8 cellular contexts compared by ENCODE assay signal in the genomic region with DNA sequence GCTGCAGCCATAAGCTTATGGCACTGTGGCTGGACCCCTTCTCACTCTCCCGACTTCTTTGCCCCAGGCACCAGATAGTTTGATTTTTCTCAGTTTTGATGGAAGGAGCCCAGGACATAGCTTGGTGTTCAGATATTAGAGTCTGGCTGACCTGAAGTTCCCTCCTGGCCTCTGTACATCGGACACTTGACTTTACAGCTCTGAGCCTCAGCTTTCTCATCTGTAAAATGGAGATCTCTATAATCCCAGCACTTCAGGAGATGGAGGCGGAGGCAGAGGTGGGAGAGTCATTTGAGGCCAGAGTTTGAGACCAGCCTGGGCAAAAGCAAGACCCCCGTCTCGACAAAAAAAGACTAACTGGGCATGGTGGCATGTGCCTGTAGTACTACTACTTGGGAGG. TPM values are rescaled to one million over a fixed set of nuclear protein-coding genes. Genes with fewer than 3 reads are reported as not detected.
A peak's percentile ranks its signal among the peaks of the same experiment; 100 is the strongest.
DNase-seq lines count a peak whose midpoint lies in the region; ATAC-seq and TF ChIP-seq lines count a peak whose summit lies in the region.

No MANE protein-coding gene starts in this region.

- no peak overlapping the region for H2BK5ac ChIP-seq in mesenchymal stem cell (ENCODE audit: low read depth, low read length, poor library complexity, severe bottlenecking)

- H2AK5ac ChIP-seq in mesenchymal stem cell (ENCODE audit: low read length, severe bottlenecking) = peak overlapping the region; percentile 27

- peak overlapping the region in 4 of 5 experiments; percentile 55 to 76 (median 70) for H3K27ac Mint-ChIP-seq in brain

- no peak overlapping the region for H2AFZ ChIP-seq in mesenchymal stem cell (ENCODE audit: low read depth, low read length)

- H3K36me3 ChIP-seq in heart left ventricle = peaks cover 0 to 21% (median 9%) of the 10 kb centered on the region in 9 donors
- H3K36me3 ChIP-seq in mesenchymal stem cell (ENCODE audit: control insufficient read depth in 1 of 2, insufficient read depth in 2 of 2, low read depth in 1 of 2, low read length in 2 of 2) = peaks cover 7 to 13% of the 10 kb centered on the region in 2 experiments
- H3K36me3 ChIP-seq in uterus = no peaks in the 10 kb centered on the region

- H3K27ac ChIP-seq in heart left ventricle = peak overlapping the region in 1 of 12 donors; percentile 81
- no peak overlapping the region for H3K27ac ChIP-seq in mesenchymal stem cell (ENCODE audit: low read length, poor library complexity, severe bottlenecking)
- no peak overlapping the region for H3K27ac ChIP-seq in uterus

- H3K4me1 Mint-ChIP-seq in brain = peaks cover 21% of the 10 kb centered on the region

- TF ChIP-seq CTCF in heart left ventricle (IDR thresholded peaks at IDR 0.05) (no peak), brain (conservative IDR thresholded peaks at IDR 0.05) (no peak), uterus (IDR thresholded peaks at IDR 0.05) (no peak)

- DNase-seq in heart left ventricle = no peak
- no peak for DNase-seq in Right ventricle myocardium superior
- no peak for DNase-seq in mesenchymal stem cell
- DNase-seq in uterus = no peak
- DNase-seq in DMS53 (lab: John Stamatoyannopoulos, UW) = no peak
- DNase-seq in stimulated activated CD4-positive, alpha-beta T cell treated with anti-CD3 and anti-CD28 coated beads, Interleukin-12 subunit alpha, Interleukin-12 subunit beta, amount 100 ng/mL, for 4 hours = no peak

- peaks cover 0 to 3% (median 0%) of the 10 kb centered on the region in 5 experiments for H3K9me3 Mint-ChIP-seq in brain

- H3K4ac ChIP-seq in mesenchymal stem cell (ENCODE audit: low read depth in 1 of 2, low read length in 2 of 2) = no peak overlapping the region

- H3K4me1 ChIP-seq in heart left ventricle = peaks cover 0 to 19% (median 14%) of the 10 kb centered on the region in 12 donors
- H3K4me1 ChIP-seq in mesenchymal stem cell (ENCODE audit: control insufficient read depth, insufficient read depth, low read depth, low read length) = peaks cover 13% of the 10 kb centered on the region
- H3K4me1 ChIP-seq in uterus = peaks cover 4 to 7% of the 10 kb centered on the region in 2 donors

- H3K27me3 ChIP-seq in heart left ventricle (no peaks in the 10 kb centered on the region), mesenchymal stem cell (ENCODE audit: control insufficient read depth in 1 of 2, insufficient read depth in 1 of 2, low read length in 2 of 2) (no peaks in the 10 kb centered on the region), uterus (no peaks in the 10 kb centered on the region)

- H3K4me3 Mint-ChIP-seq in brain = peak overlapping the region; percentile 83 to 89 (median 86)

- H3K36me3 Mint-ChIP-seq in brain = peaks cover 25% of the 10 kb centered on the region

- H3K4me2 ChIP-seq in mesenchymal stem cell (ENCODE audit: low read length, poor library complexity, severe bottlenecking) = peak overlapping the region; percentile 88

- H2BK12ac ChIP-seq in mesenchymal stem cell (ENCODE audit: low read length in 2 of 2) = no peak overlapping the region

- peaks cover 3% of the 10 kb centered on the region for H3K27me3 Mint-ChIP-seq in brain

- no peak overlapping the region for H4K8ac ChIP-seq in mesenchymal stem cell (ENCODE audit: low read length)

- H3K14ac ChIP-seq in mesenchymal stem cell (ENCODE audit: low read length in 2 of 2) = no peak overlapping the region

- peak overlapping the region; percentile 86 for H3K9ac ChIP-seq in mesenchymal stem cell (ENCODE audit: low read length)

- intact Hi-C loops in heart left ventricle (cut with DNase I) = loop anchor here in 2 of 10 donors (1.0 to 5.0 kb wide), 2 partner anchors 44 to 45 kb away; a partner anchor contains a TSS
- intact Hi-C loops in Right ventricle myocardium superior (cut with DNase I) = no loop called here
- intact Hi-C loops in uterus (cut with DNase I; ENCODE audit: low total_unique reads) = no loop called here

- 93 to 96% (median 95%) methylated on average over 5 of the region's 5 CpGs for WGBS in heart left ventricle, 4 donors
- WGBS in mesenchymal stem cell = 99% methylated on average over 4 of the region's 5 CpGs

- TF ChIP-seq POLR2A in heart left ventricle (IDR thresholded peaks at IDR 0.05) (no peak), uterus (IDR thresholded peaks at IDR 0.05) (no peak)

- no peak overlapping the region for H3K23ac ChIP-seq in mesenchymal stem cell (ENCODE audit: low read length in 2 of 2)

- peak overlapping the region; percentile 63 to 98 (median 83) for H3K4me3 ChIP-seq in heart left ventricle
- H3K4me3 ChIP-seq in mesenchymal stem cell (ENCODE audit: insufficient read depth in 1 of 2, low read depth in 1 of 2, low read length in 2 of 2) = peak overlapping the region; percentile 83 to 86
- peak overlapping the region; percentile 63 to 85 for H3K4me3 ChIP-seq in uterus

- no peak overlapping the region for H2BK15ac ChIP-seq in mesenchymal stem cell (ENCODE audit: low read depth, poor library complexity, severe bottlenecking)

- H3K18ac ChIP-seq in mesenchymal stem cell (ENCODE audit: low read depth in 1 of 2, low read length in 2 of 2) = peak overlapping the region in 1 of 2 experiments; percentile 43

- H4K91ac ChIP-seq in mesenchymal stem cell (ENCODE audit: low read length) = no peak overlapping the region

- H3K9me3 ChIP-seq in heart left ventricle = no peaks in the 10 kb centered on the region
- no peaks in the 10 kb centered on the region for H3K9me3 ChIP-seq in mesenchymal stem cell (ENCODE audit: control insufficient read depth, low read length)
- no peaks in the 10 kb centered on the region for H3K9me3 ChIP-seq in uterus

- H2BK120ac ChIP-seq in mesenchymal stem cell (ENCODE audit: low read depth, low read length) = no peak overlapping the region

- peaks cover 7% of the 10 kb centered on the region for H3K79me1 ChIP-seq in mesenchymal stem cell (replicated peaks; ENCODE audit: low read length, poor library complexity, severe bottlenecking)

- no peak for ATAC-seq in heart left ventricle
- no peak for ATAC-seq in Right ventricle myocardium superior (ENCODE audit: poor library complexity)
- ATAC-seq in GM21528 (IDR thresholded peaks at IDR 0.05; ENCODE audit: low FRiP score, unreplicated experiment) = no peak

RNA-seq across cellular contexts. Expression of a gene that starts 0.9 kb away (rescaled TPM):
- 10 to 100 TPM; 14.4 to 36.3 (median 19.2) TPM for total RNA-seq in heart left ventricle
- polyA plus RNA-seq in heart left ventricle = 10 to 100 TPM; 19.5 to 29.2 TPM
- 20.0 TPM for total RNA-seq in Right ventricle myocardium superior
- polyA plus RNA-seq in brain (ENCODE audit: insufficient read depth, low read depth, low replicate concordance) = 75.2 TPM
- polyA plus RNA-seq in mesenchymal stem cell (2013, experiment 1 of 2) = 15.2 TPM
- polyA plus RNA-seq in mesenchymal stem cell (2013, experiment 2 of 2) = 15.0 TPM
- 10 to 100 TPM in 2 of 4 donors, 1 to 10 TPM in 2; 3.2 to 44.4 (median 13.2) TPM for total RNA-seq in uterus

RNA-seq across cellular contexts. Expression of a gene that starts 1.0 kb away (rescaled TPM):
- total RNA-seq in heart left ventricle = 1 to 10 TPM in 1 of 9 donors, under 1 TPM in 6, not detected in 2; 0.23 to 1.2 (median 0.70) TPM
- polyA plus RNA-seq in heart left ventricle = 1 to 10 TPM in 1 of 2 donors, under 1 TPM in 1; 0.46 to 1.2 TPM
- 0.81 TPM for total RNA-seq in Right ventricle myocardium superior
- 19.0 TPM for polyA plus RNA-seq in brain (ENCODE audit: insufficient read depth, low read depth, low replicate concordance)
- 0.22 TPM for polyA plus RNA-seq in mesenchymal stem cell (2013, experiment 1 of 2)
- polyA plus RNA-seq in mesenchymal stem cell (2013, experiment 2 of 2) = 0.22 TPM
- 1 to 10 TPM in 3 of 4 donors, not detected in 1; 4.8 to 7.7 (median 5.8) TPM for total RNA-seq in uterus

RNA-seq across cellular contexts. Expression of a gene that starts 30.0 kb away (rescaled TPM):
- total RNA-seq in heart left ventricle (1 to 10 TPM in 3 of 9 donors, under 1 TPM in 1, not detected in 5; 0.83 to 1.3 (median 1.1) TPM), Right ventricle myocardium superior (1.8 TPM), uterus (1 to 10 TPM in 1 of 4 donors, not detected in 3; 1.2 TPM)
- polyA plus RNA-seq in heart left ventricle (1 to 10 TPM in 1 of 2 donors, under 1 TPM in 1; 0.36 to 1.7 TPM), brain (ENCODE audit: insufficient read depth, low read depth, low replicate concordance) (14.6 TPM)
- polyA plus RNA-seq in mesenchymal stem cell (2013, experiment 1 of 2) = 1.4 TPM
- polyA plus RNA-seq in mesenchymal stem cell (2013, experiment 2 of 2) = 3.1 TPM

RNA-seq across cellular contexts. Expression of a gene that starts 31.3 kb away (rescaled TPM):
- 1 to 10 TPM in 5 of 9 donors, under 1 TPM in 3, not detected in 1; 0.36 to 6.3 (median 1.5) TPM for total RNA-seq in heart left ventricle
- 1 to 10 TPM; 1.6 to 1.7 TPM for polyA plus RNA-seq in heart left ventricle
- 3.1 TPM for total RNA-seq in Right ventricle myocardium superior
- polyA plus RNA-seq in brain (ENCODE audit: insufficient read depth, low read depth, low replicate concordance) = 2.4 TPM
- 4.7 TPM for polyA plus RNA-seq in mesenchymal stem cell (2013, experiment 1 of 2)
- 3.7 TPM for polyA plus RNA-seq in mesenchymal stem cell (2013, experiment 2 of 2)
- total RNA-seq in uterus = under 1 TPM in 2 of 4 donors, not detected in 2; 0.55 to 0.98 TPM

RNA-seq across cellular contexts. Expression of a gene that starts 45.4 kb away (rescaled TPM):
- total RNA-seq in heart left ventricle = 10 to 100 TPM in 8 of 9 donors, 1 to 10 TPM in 1; 8.4 to 21.4 (median 17.6) TPM
- 10 to 100 TPM; 24.3 to 25.8 TPM for polyA plus RNA-seq in heart left ventricle
- 15.4 TPM for total RNA-seq in Right ventricle myocardium superior
- 52.5 TPM for polyA plus RNA-seq in brain (ENCODE audit: insufficient read depth, low read depth, low replicate concordance)
- polyA plus RNA-seq in mesenchymal stem cell (2013, experiment 1 of 2) = 14.8 TPM
- 14.2 TPM for polyA plus RNA-seq in mesenchymal stem cell (2013, experiment 2 of 2)
- 10 to 100 TPM; 11.2 to 39.6 (median 20.1) TPM for total RNA-seq in uterus
